In the genomic region with DNA sequence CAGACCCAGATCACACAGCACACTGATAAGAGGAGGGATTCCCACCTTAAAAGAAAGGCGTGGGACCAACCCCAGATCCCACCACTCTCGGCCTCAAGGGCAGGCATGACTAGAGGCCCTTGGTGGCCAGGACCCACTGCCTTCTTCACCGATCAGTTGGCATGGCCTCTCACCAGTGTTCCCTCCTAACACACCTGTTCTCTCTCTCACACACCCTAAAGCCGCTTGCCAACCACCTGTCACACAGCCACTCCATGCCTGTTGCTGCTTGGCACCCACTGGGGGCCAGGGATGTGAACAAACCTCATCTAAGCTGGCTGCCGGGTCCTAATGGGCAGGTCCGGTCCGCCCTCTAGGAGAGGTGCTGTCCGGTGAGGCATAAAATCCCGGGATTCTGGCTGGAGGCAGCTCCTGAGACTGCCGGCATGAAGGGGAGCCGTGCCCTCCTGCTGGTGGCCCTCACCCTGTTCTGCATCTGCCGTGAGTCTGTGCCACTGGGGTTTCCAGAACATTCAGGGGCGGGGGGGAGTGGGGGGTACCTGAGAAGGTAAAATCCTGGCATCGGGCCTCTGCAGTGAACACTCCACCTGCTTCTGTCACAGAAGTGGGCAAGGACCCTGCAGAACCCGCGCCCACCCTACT, we compare ENCODE assay signal across 17 cellular contexts. TPM values are rescaled to one million over a fixed set of nuclear protein-coding genes. Genes with fewer than 3 reads are reported as not detected.
"Had no signal": no experiment of that assay in that cellular context is flagged by ENCODE, and none has a peak within 500 bp of the region (broad histone marks: within the 10 kb centered on the region; RNA-seq: fewer than 3 reads in every experiment).

A gene (plus strand): TSS at position 404 of the 642 bp plus-strand sequence. CDS start 22 bp downstream, at position 426.

RNA-seq across cellular contexts. Expression of the gene that starts here (rescaled TPM):
- total RNA-seq: cerebellum, dorsolateral prefrontal cortex, esophagus muscularis mucosa, fibroblast of villous mesenchyme, gastrocnemius medialis, heart right ventricle, left lobe of liver, lower leg skin, mammary epithelial cell, mucosa of descending colon, myocyte, occipital lobe, psoas muscle, thyroid gland, upper lobe of left lung, uterus had no signal
- polyA plus RNA-seq: heart right ventricle, mammary epithelial cell, psoas muscle, small intestine had no signal
